Comparison of ENCODE assay signal across 2 cellular contexts in genomic region chr19:49109051-49109450, GRCh38.
TF ChIP-seq lines count a peak whose summit lies in the region.

No MANE protein-coding gene starts in this region.

TF ChIP-seq in GM23338, 12 proteins besides CTCF, POLR2A, EP300 and RAD21:
- TF ChIP-seq STAT1 (IDR thresholded peaks at IDR 0.05; ENCODE audit: unreplicated experiment) (no peak), REST (IDR thresholded peaks at IDR 0.05; ENCODE audit: unreplicated experiment) (no peak), EZH2phosphoT487 (IDR thresholded peaks at IDR 0.05; ENCODE audit: unreplicated experiment) (no peak), POLR2AphosphoS5 (IDR thresholded peaks at IDR 0.05; ENCODE audit: low read depth) (no peak), JUNB (IDR thresholded peaks at IDR 0.05; ENCODE audit: unreplicated experiment) (no peak), EZH2 (IDR thresholded peaks at IDR 0.05; ENCODE audit: low read depth, unreplicated experiment) (no peak), NANOG (IDR thresholded peaks at IDR 0.05; ENCODE audit: borderline replicate concordance) (no peak), CREB1 (CRISPR knock-in tag; IDR thresholded peaks at IDR 0.05; ENCODE audit: low read depth) (no peak), ETS1 (IDR thresholded peaks at IDR 0.05) (no peak), ZNF114 (CRISPR knock-in tag; IDR thresholded peaks at IDR 0.05) (no peak), ZNF462 (CRISPR knock-in tag; IDR thresholded peaks at IDR 0.05) (no peak), ZNF331 (CRISPR knock-in tag; IDR thresholded peaks at IDR 0.05; ENCODE audit: low read depth) (no peak)

TF ChIP-seq in GM12878, 131 proteins besides CTCF, POLR2A, EP300 and RAD21:
- TF ChIP-seq HCFC1 (IDR thresholded peaks at IDR 0.05; ENCODE audit: low read length): no peak
- TF ChIP-seq POLR2AphosphoS5 (IDR thresholded peaks at IDR 0.05; ENCODE audit: low read length): peak; percentile 51; the same call in 1 of the 2 replicates
- TF ChIP-seq WRNIP1 (IDR thresholded peaks at IDR 0.05; ENCODE audit: borderline replicate concordance, low read depth, low read length): no peak
- TF ChIP-seq TCF7 (IDR thresholded peaks at IDR 0.05; ENCODE audit: borderline replicate concordance): no peak
- TF ChIP-seq PBX3 (IDR thresholded peaks at IDR 0.05; ENCODE audit: insufficient replicate concordance, low read depth, low read length): no peak
TF ChIP-seq in GM12878: peak in this region for 1.
